In the genomic region with DNA sequence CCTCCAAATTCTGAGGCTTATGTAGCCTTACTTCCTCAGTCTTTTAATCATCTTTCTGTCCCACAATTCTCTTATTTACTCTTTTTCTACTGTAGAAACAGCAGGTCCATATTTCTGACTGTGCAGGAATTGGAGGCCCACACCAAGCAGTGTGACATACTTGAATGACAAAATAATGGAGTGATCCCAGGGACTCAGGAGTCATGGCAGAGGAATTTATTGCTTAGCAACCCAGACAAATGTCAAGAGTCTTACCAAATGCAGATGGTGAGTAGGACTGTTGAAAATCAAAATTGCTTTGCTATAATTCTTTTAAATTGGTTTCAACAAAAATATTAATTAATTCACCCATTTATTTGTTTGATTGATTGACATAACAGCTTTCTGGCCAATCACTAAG, we compare ENCODE assay signal across 19 cellular contexts. TPM values are rescaled to one million over a fixed set of nuclear protein-coding genes. Genes with fewer than 3 reads are reported as not detected.
DNase-seq lines count a peak whose midpoint lies in the region; FAIRE-seq and TF ChIP-seq lines count a peak whose summit lies in the region.
"Had no signal": no experiment of that assay in that cellular context is flagged by ENCODE, and none has a peak within 500 bp of the region (broad histone marks: within the 10 kb centered on the region; RNA-seq: fewer than 3 reads in every experiment).

No MANE protein-coding gene starts in this region.

- H3K4me1 Mint-ChIP-seq in MCF 10A (ENCODE audit: insufficient read depth, unreplicated experiment), result no peaks in the 10 kb centered on the region
- H3K4me1 Mint-ChIP-seq in astrocyte (ENCODE audit: low read depth, unreplicated experiment), result peaks cover 10% of the 10 kb centered on the region
- H3K4me1 Mint-ChIP-seq: activated B cell treated with CpG ODN at 0.5 μM for 24 hours; activated naive CD8-positive, alpha-beta T cell treated with anti-CD3 and anti-CD28 coated beads for 36 hours; nephron had no signal

- H3K4me3 Mint-ChIP-seq in MCF 10A (ENCODE audit: unreplicated experiment) (no peak overlapping the region), astrocyte (ENCODE audit: unreplicated experiment) (no peak overlapping the region)
- H3K4me3 Mint-ChIP-seq: activated B cell treated with CpG ODN at 0.5 μM for 24 hours; activated naive CD8-positive, alpha-beta T cell treated with anti-CD3 and anti-CD28 coated beads for 36 hours; nephron had no signal

- no peak overlapping the region for H2AFZ ChIP-seq in astrocyte (ENCODE audit: low read depth, low read length)

- no peaks in the 10 kb centered on the region for H3K27me3 ChIP-seq in breast epithelium
- no peaks in the 10 kb centered on the region for H3K27me3 ChIP-seq in astrocyte (ENCODE audit: insufficient read depth, low read length)
- H3K27me3 ChIP-seq in tibial artery, result no peaks in the 10 kb centered on the region
- H3K27me3 ChIP-seq: esophagus muscularis mucosa had no signal

- no peaks in the 10 kb centered on the region for H3K79me2 ChIP-seq in astrocyte (ENCODE audit: insufficient read depth, low read length)

- intact Hi-C loops in MCF 10A (cut with micrococcal nuclease), result no loop called here
- intact Hi-C loops in breast epithelium (cut with DNase I; ENCODE audit: low total_unique reads), result no loop called here
- intact Hi-C loops in tibial artery (cut with DNase I; ENCODE audit: low total_unique reads), result no loop called here

- no peaks in the 10 kb centered on the region for H3K9me3 Mint-ChIP-seq in MCF 10A (ENCODE audit: unreplicated experiment)
- no peaks in the 10 kb centered on the region for H3K9me3 Mint-ChIP-seq in astrocyte (ENCODE audit: unreplicated experiment)
- H3K9me3 Mint-ChIP-seq: activated B cell treated with CpG ODN at 0.5 μM for 24 hours; activated naive CD8-positive, alpha-beta T cell treated with anti-CD3 and anti-CD28 coated beads for 36 hours; nephron had no signal

- POLR2A ChIA-PET in MCF 10A (lab: Yijun Ruan, JAX), result no interaction called here

- H3K4me3 ChIP-seq in breast epithelium, result no peak overlapping the region
- H3K4me3 ChIP-seq in astrocyte (ENCODE audit: insufficient read depth, low read depth, low read length), result no peak overlapping the region
- no peak overlapping the region for H3K4me3 ChIP-seq in tibial artery
- H3K4me3 ChIP-seq: esophagus muscularis mucosa had no signal

- TF ChIP-seq CTCF in MCF 10A (IDR thresholded peaks at IDR 0.05; ENCODE audit: unreplicated experiment) (no peak), breast epithelium (IDR thresholded peaks at IDR 0.05) (no peak), astrocyte (IDR thresholded peaks at IDR 0.05; ENCODE audit: insufficient read depth, low read depth, low read length) (no peak), tibial artery (IDR thresholded peaks at IDR 0.05) (no peak)

- H3K9ac ChIP-seq in astrocyte (ENCODE audit: low read length), result no peak overlapping the region

- H3K9me3 ChIP-seq in breast epithelium (no peaks in the 10 kb centered on the region), astrocyte (ENCODE audit: insufficient read depth, low read depth, low read length) (no peaks in the 10 kb centered on the region), tibial artery (no peaks in the 10 kb centered on the region)
- H3K9me3 ChIP-seq: esophagus muscularis mucosa had no signal

- H3K4me2 ChIP-seq in astrocyte (ENCODE audit: low read length), result no peak overlapping the region

- FAIRE-seq in astrocyte (lab: Jason Lieb, UNC), result no peak
- FAIRE-seq: colon, keratinocyte had no signal

- H3K27ac ChIP-seq in breast epithelium, result no peak overlapping the region
- H3K27ac ChIP-seq in astrocyte (ENCODE audit: low read depth, low read length), result no peak overlapping the region
- H3K27ac ChIP-seq in tibial artery, result peak overlapping the region; percentile 29 to 44
- H3K27ac ChIP-seq: esophagus muscularis mucosa had no signal

- H3K36me3 Mint-ChIP-seq in MCF 10A (ENCODE audit: insufficient read depth, unreplicated experiment) (no peaks in the 10 kb centered on the region), astrocyte (ENCODE audit: low read depth, unreplicated experiment) (no peaks in the 10 kb centered on the region)
- H3K36me3 Mint-ChIP-seq: activated naive CD8-positive, alpha-beta T cell treated with anti-CD3 and anti-CD28 coated beads for 36 hours had no signal

- H3K36me3 ChIP-seq in breast epithelium, result no peaks in the 10 kb centered on the region
- no peaks in the 10 kb centered on the region for H3K36me3 ChIP-seq in astrocyte (ENCODE audit: insufficient read depth, low read length)
- no peaks in the 10 kb centered on the region for H3K36me3 ChIP-seq in tibial artery
- H3K36me3 ChIP-seq: esophagus muscularis mucosa had no signal

- H3K27me3 Mint-ChIP-seq in MCF 10A (ENCODE audit: insufficient read depth, unreplicated experiment) (no peaks in the 10 kb centered on the region), astrocyte (ENCODE audit: low read depth, unreplicated experiment) (no peaks in the 10 kb centered on the region)
- H3K27me3 Mint-ChIP-seq: activated B cell treated with CpG ODN at 0.5 μM for 24 hours; activated naive CD8-positive, alpha-beta T cell treated with anti-CD3 and anti-CD28 coated beads for 36 hours had no signal

- peak overlapping the region; percentile 12 for H3K27ac Mint-ChIP-seq in MCF 10A (ENCODE audit: low read depth, unreplicated experiment)
- H3K27ac Mint-ChIP-seq in astrocyte (ENCODE audit: unreplicated experiment), result peak overlapping the region; percentile 88
- H3K27ac Mint-ChIP-seq: activated B cell treated with CpG ODN at 0.5 μM for 24 hours; activated naive CD8-positive, alpha-beta T cell treated with anti-CD3 and anti-CD28 coated beads for 36 hours; nephron had no signal

- DNase-seq in MCF 10A (ENCODE audit: unreplicated experiment) (peak; percentile 25), breast epithelium (ENCODE audit: low spot score in 2 of 2) (no peak), astrocyte (ENCODE audit: low read depth) (peak; percentile 10), iris pigment epithelial cell (ENCODE audit: low read depth) (peak; percentile 45), tibial artery (no peak), OCI-M2 (lab: John Stamatoyannopoulos, UW; ENCODE audit: unreplicated experiment) (no peak), NCI-H526 treated with DMSO at 0.1 percent for 48 hours (lab: John Stamatoyannopoulos, UW) (no peak)
- DNase-seq in stimulated activated CD4-positive, alpha-beta T cell treated with anti-CD3 and anti-CD28 coated beads, Interleukin-4, amount 100 ng/mL, for 4 hours, result no peak
- DNase-seq: 8988T; activated B cell treated with CpG ODN at 0.5 μM for 24 hours; activated naive CD8-positive, alpha-beta T cell treated with anti-CD3 and anti-CD28 coated beads for 36 hours; Calu3; Kasumi-1; NK-92 treated with Interleukin-12 subunit alpha and Interleukin-12 subunit beta, amount 100 ng/mL, for 24 hours had no signal

- no peak for TF ChIP-seq POLR2A in breast epithelium (IDR thresholded peaks at IDR 0.05)

- no TSS peak for BruUV-seq in MCF 10A (replicated peaks; lab: Mats Ljungman, UMichigan)

- H3K4me1 ChIP-seq in breast epithelium (no peaks in the 10 kb centered on the region), astrocyte (ENCODE audit: insufficient read depth, low read length) (no peaks in the 10 kb centered on the region), tibial artery (peaks cover 0 to 36% (median 5%) of the 10 kb centered on the region in 4 donors)
- H3K4me1 ChIP-seq: esophagus muscularis mucosa had no signal

- CTCF ChIA-PET in MCF 10A (lab: Yijun Ruan, JAX), result interaction anchor here (0.6 kb wide), 1 partner anchor 14 kb away, joined by 3 read pairs; no protein-coding TSS in a partner anchor

- no peaks in the 10 kb centered on the region for H4K20me1 ChIP-seq in astrocyte (ENCODE audit: insufficient read depth, low read length)

RNA-seq across cellular contexts. Expression of a gene that starts 59.9 kb away (rescaled TPM):
- total RNA-seq in MCF 10A (2022) (not detected in 2 replicates), breast epithelium (under 1 TPM in 2 of 3 donors, not detected in 1; 0.15 to 0.33 TPM), astrocyte (1.2 and 1.9 TPM in 2 replicates)
- total RNA-seq: activated B cell treated with CpG ODN at 0.5 μM for 24 hours; activated naive CD8-positive, alpha-beta T cell treated with anti-CD3 and anti-CD28 coated beads for 36 hours; Calu3; skeletal muscle tissue had no signal

Comparison
In these comparisons a context has a peak if more than half of its experiments do, and no peak if none do; other contexts are left out.
1. DNase-seq: peak in MCF 10A (single experiment), astrocyte (single experiment) and iris pigment epithelial cell (single experiment); none in breast epithelium (0 of 2), tibial artery (0 of 2), OCI-M2 (single experiment), stimulated activated CD4-positive, alpha-beta T cell treated with anti-CD3 and anti-CD28 coated beads, Interleukin-4, amount 100 ng/mL, for 4 hours (0 of 2) and NCI-H526 treated with DMSO at 0.1 percent for 48 hours (single experiment).
2. H3K27ac ChIP-seq: peak in tibial artery (2 of 2); none in breast epithelium (0 of 2) and astrocyte (single experiment).